Comparison of ENCODE assay signal across 16 cellular contexts in the genomic region with DNA sequence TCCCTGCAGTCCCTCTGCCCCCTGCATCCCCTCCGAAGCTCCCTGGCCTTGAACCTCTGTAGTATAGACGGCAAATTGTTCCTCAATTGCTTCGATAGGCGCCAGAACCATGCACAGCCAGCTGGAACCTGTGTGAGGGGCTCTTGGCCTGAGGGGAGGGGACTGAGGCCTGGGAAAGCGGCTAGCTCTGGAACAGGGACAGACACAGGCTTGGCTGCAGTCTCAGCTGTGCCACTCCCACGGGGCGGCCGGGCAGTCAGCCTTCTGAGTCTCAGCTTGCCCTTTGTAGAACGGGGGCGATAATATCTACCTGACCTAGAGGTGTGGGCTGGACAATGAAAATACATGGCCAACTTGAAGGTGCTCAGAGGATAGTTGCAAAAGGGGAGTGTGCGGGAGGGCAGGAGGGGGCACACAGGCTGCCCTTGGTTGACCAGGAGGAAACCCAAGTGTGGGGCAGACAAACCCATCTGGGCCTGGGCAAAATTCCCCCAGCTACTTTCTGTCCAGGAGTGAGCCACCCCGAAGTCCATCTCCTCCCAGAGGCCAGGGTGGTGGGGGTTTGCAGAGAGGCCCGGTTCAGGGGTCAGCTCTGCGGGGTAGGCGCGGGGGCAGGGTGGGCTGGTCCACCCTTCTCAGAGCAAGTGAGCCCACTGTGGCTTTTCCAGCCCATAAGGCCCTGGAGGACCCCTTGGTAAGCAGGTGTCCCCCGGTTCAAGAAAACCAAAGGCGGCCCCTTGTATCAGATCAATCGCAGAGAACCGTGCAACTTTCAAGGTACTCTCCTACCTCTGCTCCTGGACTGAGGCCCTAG. TPM values are rescaled to one million over a fixed set of nuclear protein-coding genes. Genes with fewer than 3 reads are reported as not detected.
DNase-seq lines count a peak whose midpoint lies in the region; ATAC-seq and TF ChIP-seq lines count a peak whose summit lies in the region.
"Had no signal": no experiment of that assay in that cellular context is flagged by ENCODE, and none has a peak within 500 bp of the region (broad histone marks: within the 10 kb centered on the region; RNA-seq: fewer than 3 reads in every experiment).

No MANE protein-coding gene starts in this region.

- no peak for TF ChIP-seq CTCF in coronary artery (IDR thresholded peaks at IDR 0.05)
- no peak for TF ChIP-seq CTCF in upper lobe of right lung (IDR thresholded peaks at IDR 0.05)
- TF ChIP-seq CTCF in endodermal cell (conservative IDR thresholded peaks at IDR 0.05): no peak

- no peak overlapping the region for H3K4me3 Mint-ChIP-seq in endodermal cell
- H3K4me3 Mint-ChIP-seq: CD4-positive, CD25-positive, alpha-beta regulatory T cell had no signal

- intact Hi-C loops in upper lobe of right lung (cut with DNase I) (no loop called here), Right ventricle myocardium superior (cut with DNase I) (no loop called here)

- whole genome bisulfite sequencing in endodermal cell (ENCODE audit: insufficient coverage in 1 of 2, insufficient read length in 1 of 2), 2 experiments: 94 to 96% methylated on average over 16 to 20 of the region's 20 CpGs

- no peak overlapping the region for H3K9ac ChIP-seq in endodermal cell (ENCODE audit: extremely low read depth, low read length, poor library complexity, severe bottlenecking)

- ATAC-seq in upper lobe of right lung: no peak
- no peak for ATAC-seq in Right ventricle myocardium superior (ENCODE audit: poor library complexity)
- ATAC-seq: PC-3 had no signal

- H3K27me3 ChIP-seq in upper lobe of right lung: no peaks in the 10 kb centered on the region
- no peaks in the 10 kb centered on the region for H3K27me3 ChIP-seq in endodermal cell (ENCODE audit: control insufficient read depth, insufficient read depth, low read length, poor library complexity, severe bottlenecking)

- DNase-seq in coronary artery (ENCODE audit: low spot score): no peak
- peak; percentile 7 for DNase-seq in midbrain (lab: John Stamatoyannopoulos, UW)
- peak; percentile 42 for DNase-seq in putamen (ENCODE audit: low spot score)
- peak; percentile 38 for DNase-seq in upper lobe of right lung
- DNase-seq in NCI-H146 treated with DMSO at 0.1 percent for 48 hours (lab: John Stamatoyannopoulos, UW; ENCODE audit: unreplicated experiment): no peak
- DNase-seq in NCI-H1048 (lab: John Stamatoyannopoulos, UW): no peak
- DNase-seq in Right ventricle myocardium superior: no peak
- DNase-seq in endodermal cell: no peak
- DNase-seq: CD4-positive, CD25-positive, alpha-beta regulatory T cell; HCEC 1CT; NCI-H1417 treated with DMSO at 0.1 percent for 48 hours; NCI-H2081; NCI-H82; PC-3 had no signal

- H3K9me3 ChIP-seq in upper lobe of right lung: no peaks in the 10 kb centered on the region
- H3K9me3 ChIP-seq in endodermal cell (ENCODE audit: control insufficient read depth, low read length): peaks cover 5% of the 10 kb centered on the region

- H3K9me3 Mint-ChIP-seq in endodermal cell: no peaks in the 10 kb centered on the region
- H3K9me3 Mint-ChIP-seq: CD4-positive, CD25-positive, alpha-beta regulatory T cell had no signal

- H3K36me3 Mint-ChIP-seq in endodermal cell (ENCODE audit: low read depth): peaks cover 2% of the 10 kb centered on the region
- H3K36me3 Mint-ChIP-seq: CD4-positive, CD25-positive, alpha-beta regulatory T cell had no signal

- H3K27ac ChIP-seq in coronary artery: peak overlapping the region; percentile 79 to 88
- H3K27ac ChIP-seq in upper lobe of right lung: no peak overlapping the region
- H3K27ac ChIP-seq in endodermal cell (ENCODE audit: low read depth, low read length): no peak overlapping the region

- no peak overlapping the region for H3K27ac Mint-ChIP-seq in endodermal cell
- H3K27ac Mint-ChIP-seq: CD4-positive, CD25-positive, alpha-beta regulatory T cell had no signal

- peaks cover 4% of the 10 kb centered on the region for H3K4me1 ChIP-seq in upper lobe of right lung
- H3K4me1 ChIP-seq in endodermal cell (ENCODE audit: control insufficient read depth, insufficient read depth, low read length): no peaks in the 10 kb centered on the region

- H3K27me3 Mint-ChIP-seq in endodermal cell (ENCODE audit: insufficient read depth): peaks cover 4% of the 10 kb centered on the region

- H3K4me3 ChIP-seq in coronary artery (no peak overlapping the region), upper lobe of right lung (no peak overlapping the region), endodermal cell (ENCODE audit: low read length) (no peak overlapping the region)

- no peaks in the 10 kb centered on the region for H3K36me3 ChIP-seq in upper lobe of right lung
- H3K36me3 ChIP-seq in endodermal cell (ENCODE audit: control insufficient read depth, insufficient read depth, low read length): no peaks in the 10 kb centered on the region

- peaks cover 8% of the 10 kb centered on the region for H3K4me1 Mint-ChIP-seq in endodermal cell

RNA-seq across cellular contexts. Expression of gene CRYGN, which starts 4.6 kb away (rescaled TPM):
- total RNA-seq in upper lobe of right lung: not detected
- 0.43 TPM for total RNA-seq in Right ventricle myocardium superior
- 1 to 10 TPM; 2.3 to 4.4 TPM for total RNA-seq in endodermal cell
- polyA plus RNA-seq in endodermal cell (2013, experiment 1 of 2): 0.61 TPM
- polyA plus RNA-seq in endodermal cell (2013, experiment 2 of 2): not detected
- total RNA-seq: SK-MEL-5 had no signal

RNA-seq across cellular contexts. Expression of gene WDR86, which starts 25.5 kb away (rescaled TPM):
- total RNA-seq in upper lobe of right lung (1.3 TPM), Right ventricle myocardium superior (0.48 TPM), endodermal cell (10 to 100 TPM; 83.3 to 94.2 TPM)
- polyA plus RNA-seq in endodermal cell (2013, experiment 1 of 2): 19.3 TPM
- polyA plus RNA-seq in endodermal cell (2013, experiment 2 of 2): 21.2 TPM
- total RNA-seq: NCI-H460, PC-3, SK-MEL-5 had no signal

Comparison
In these comparisons a context has a peak if more than half of its experiments do, and no peak if none do; other contexts are left out.
1. DNase-seq: peak in midbrain (single experiment), putamen (single experiment) and upper lobe of right lung (single experiment); none in coronary artery (single experiment), NCI-H146 treated with DMSO at 0.1 percent for 48 hours (single experiment), NCI-H1048 (single experiment), Right ventricle myocardium superior (single experiment) and endodermal cell (single experiment).
2. H3K27ac ChIP-seq: peak in coronary artery (2 of 2); none in upper lobe of right lung (single experiment) and endodermal cell (single experiment).
3. RNA of gene WDR86, which starts 25.5 kb away (total RNA-seq): 83.3 to 94.2 TPM in endodermal cell; 1.3 TPM in upper lobe of right lung (single experiment) and 0.48 TPM in Right ventricle myocardium superior (single experiment); every median in the first group is over 10 times any median in the second.